In genomic region chr7:72954563-72955198, GRCh38 we compare ENCODE assay signal across 8 cellular contexts. TPM values are rescaled to one million over a fixed set of nuclear protein-coding genes. Genes with fewer than 3 reads are reported as not detected.
DNase-seq lines count a peak whose midpoint lies in the region; ATAC-seq and TF ChIP-seq lines count a peak whose summit lies in the region.
"Not testable (repeated sequence)": the region's sequence is repeated elsewhere in the genome, so short reads cannot be mapped to it uniquely, and the experiment has no call there.

No MANE protein-coding gene starts in this region.

- intact Hi-C loops in left ventricle myocardium superior (cut with micrococcal nuclease) = not testable (repeated sequence)

- H3K36me3 Mint-ChIP-seq in T-helper 17 cell (ENCODE audit: low read depth); brain; progenitor cell of endocrine pancreas (ENCODE audit: insufficient read depth): not testable (repeated sequence)

- H3K27ac Mint-ChIP-seq in T-helper 17 cell, progenitor cell of endocrine pancreas: not testable (repeated sequence)
- H3K27ac Mint-ChIP-seq in brain = peak overlapping the region in 1 of 5 experiments; percentile 78

- not testable (repeated sequence) for H3K9me3 Mint-ChIP-seq in brain; progenitor cell of endocrine pancreas (ENCODE audit: low read depth)

- not testable (repeated sequence) for H3K4me1 Mint-ChIP-seq in T-helper 17 cell; brain; progenitor cell of endocrine pancreas (ENCODE audit: low read depth)

- H3K9me3 ChIP-seq in T-helper 17 cell (ENCODE audit: control insufficient read depth, low read length, poor library complexity, severe bottlenecking) = not testable (repeated sequence)

- not testable (repeated sequence) for TF ChIP-seq CTCF in AG09309 (IDR thresholded peaks at IDR 0.05; ENCODE audit: control insufficient read depth, insufficient read depth, low read depth, low read length, missing control alignments); HFF-Myc (IDR thresholded peaks at IDR 0.05; ENCODE audit: low read depth, low read length, missing control alignments); brain (conservative IDR thresholded peaks at IDR 0.05); progenitor cell of endocrine pancreas (IDR thresholded peaks at IDR 0.05; ENCODE audit: unreplicated experiment)

- DNase-seq in AG09309 (ENCODE audit: low read depth); HFF-Myc (ENCODE audit: extremely low read depth, low read depth); T-helper 17 cell; left ventricle myocardium superior; progenitor cell of endocrine pancreas (ENCODE audit: low spot score, unreplicated experiment): not testable (repeated sequence)

- H3K4me3 ChIP-seq in AG09309 (ENCODE audit: control insufficient read depth, low read depth, low read length) (peak overlapping the region; percentile 32), HFF-Myc (replicated peaks; ENCODE audit: low read depth, low read length) (peak overlapping the region; percentile 19; the same call in 1 of the 2 replicates)

- H3K4me3 Mint-ChIP-seq in T-helper 17 cell (peak overlapping the region; percentile 25), brain (peak overlapping the region; percentile 80 to 91 (median 83)), progenitor cell of endocrine pancreas (ENCODE audit: low read depth) (peak overlapping the region; percentile 64)

- not testable (repeated sequence) for H3K27me3 Mint-ChIP-seq in T-helper 17 cell, brain, progenitor cell of endocrine pancreas

- peak; percentile 81 for ATAC-seq in GM19025 (IDR thresholded peaks at IDR 0.05; ENCODE audit: low read depth, unreplicated experiment)
- ATAC-seq in HG03354 (IDR thresholded peaks at IDR 0.05; ENCODE audit: poor library complexity, severe bottlenecking, unreplicated experiment) = peak; percentile 91
- peak; percentile 93 for ATAC-seq in T-helper 17 cell
- peak; percentile 96 for ATAC-seq in left ventricle myocardium superior

RNA-seq across cellular contexts. Expression of gene TRIM74, which starts 14.6 kb away (rescaled TPM):
- 1 to 10 TPM; 1.1 to 3.1 TPM for total RNA-seq in T-helper 17 cell
- polyA plus RNA-seq in brain (ENCODE audit: insufficient read depth, low read depth, low replicate concordance) = 1.1 TPM
- 0.35 TPM for total RNA-seq in left ventricle myocardium superior
- 2.1 and 2.4 TPM in 2 replicates for total RNA-seq in progenitor cell of endocrine pancreas

RNA-seq across cellular contexts. Expression of gene POM121, which starts 29.8 kb away (rescaled TPM):
- 10 to 100 TPM; 58.8 to 63.0 TPM for total RNA-seq in T-helper 17 cell
- polyA plus RNA-seq in brain (ENCODE audit: insufficient read depth, low read depth, low replicate concordance) = 59.0 TPM
- total RNA-seq in left ventricle myocardium superior = 16.9 TPM
- total RNA-seq in progenitor cell of endocrine pancreas = 53.2 and 53.6 TPM in 2 replicates

Comparison
In these comparisons a context has a peak if more than half of its experiments do, and no peak if none do; other contexts are left out.
1. H3K4me3 Mint-ChIP-seq: peak in every context shown above with its lines; median percentile 83 in brain; 64 in progenitor cell of endocrine pancreas; 25 in T-helper 17 cell.